8 cellular contexts compared by ENCODE assay signal in genomic region chr16:85114909-85115567, GRCh38. TPM values are rescaled to one million over a fixed set of nuclear protein-coding genes. Genes with fewer than 3 reads are reported as not detected.
DNase-seq lines count a peak whose midpoint lies in the region; ATAC-seq and TF ChIP-seq lines count a peak whose summit lies in the region.

No MANE protein-coding gene starts in this region.

- H2BK5ac ChIP-seq in mesenchymal stem cell (ENCODE audit: low read depth, low read length, poor library complexity, severe bottlenecking): no peak overlapping the region

- no peak overlapping the region for H2AK5ac ChIP-seq in mesenchymal stem cell (ENCODE audit: low read length, severe bottlenecking)

- no peak for ATAC-seq in GM18870 (IDR thresholded peaks at IDR 0.05; ENCODE audit: unreplicated experiment)

- no peaks in the 10 kb centered on the region for H3K36me3 ChIP-seq in mesenchymal stem cell (ENCODE audit: control insufficient read depth in 1 of 2, insufficient read depth in 2 of 2, low read depth in 1 of 2, low read length in 2 of 2)

- no peak overlapping the region for H2BK12ac ChIP-seq in mesenchymal stem cell (ENCODE audit: low read length in 2 of 2)

- H3K79me1 ChIP-seq in mesenchymal stem cell (replicated peaks; ENCODE audit: low read length, poor library complexity, severe bottlenecking): no peaks in the 10 kb centered on the region

- H3K9me3 ChIP-seq in mesenchymal stem cell (ENCODE audit: control insufficient read depth, low read length): no peaks in the 10 kb centered on the region

- no peak overlapping the region for H4K8ac ChIP-seq in mesenchymal stem cell (ENCODE audit: low read length)

- no peak overlapping the region for H2BK15ac ChIP-seq in mesenchymal stem cell (ENCODE audit: low read depth, poor library complexity, severe bottlenecking)

- peak; percentile 96 for TF ChIP-seq CTCF in GM12874 (IDR thresholded peaks at IDR 0.05; ENCODE audit: insufficient read depth, low read depth, low read length)

- H3K23ac ChIP-seq in mesenchymal stem cell (ENCODE audit: low read length in 2 of 2): no peak overlapping the region

- H3K27me3 ChIP-seq in mesenchymal stem cell (ENCODE audit: control insufficient read depth in 1 of 2, insufficient read depth in 1 of 2, low read length in 2 of 2): peaks cover 0 to 16% of the 10 kb centered on the region in 2 experiments

- no peak overlapping the region for H2AFZ ChIP-seq in mesenchymal stem cell (ENCODE audit: low read depth, low read length)

- H3K4me3 ChIP-seq in mesenchymal stem cell (ENCODE audit: insufficient read depth in 1 of 2, low read depth in 1 of 2, low read length in 2 of 2): peak overlapping the region in 1 of 2 experiments; percentile 58

- H3K18ac ChIP-seq in mesenchymal stem cell (ENCODE audit: low read depth in 1 of 2, low read length in 2 of 2): no peak overlapping the region

- no peak overlapping the region for H4K91ac ChIP-seq in mesenchymal stem cell (ENCODE audit: low read length)

- H3K27ac ChIP-seq in mesenchymal stem cell (ENCODE audit: low read length, poor library complexity, severe bottlenecking): no peak overlapping the region

- H3K9ac ChIP-seq in mesenchymal stem cell (ENCODE audit: low read length): peak overlapping the region; percentile 85

- H3K4ac ChIP-seq in mesenchymal stem cell (ENCODE audit: low read depth in 1 of 2, low read length in 2 of 2): no peak overlapping the region

- WGBS in mesenchymal stem cell: 14% methylated on average over 13 of the region's 20 CpGs

- no peak overlapping the region for H3K4me2 ChIP-seq in mesenchymal stem cell (ENCODE audit: low read length, poor library complexity, severe bottlenecking)

- peaks cover 9% of the 10 kb centered on the region for H3K4me1 ChIP-seq in mesenchymal stem cell (ENCODE audit: control insufficient read depth, insufficient read depth, low read depth, low read length)

- no peak overlapping the region for H3K14ac ChIP-seq in mesenchymal stem cell (ENCODE audit: low read length in 2 of 2)

- peak; percentile 90 for DNase-seq in HK-2 (ENCODE audit: unreplicated experiment)
- peak; percentile 68 to 87 for DNase-seq in NOMO-1 (lab: John Stamatoyannopoulos, UW; ENCODE audit: unreplicated experiment in 2 of 2)
- peak; percentile 97 for DNase-seq in activated CD8-positive, alpha-beta memory T cell treated with anti-CD3 and anti-CD28 coated beads for 24 hours
- peak; percentile 70 for DNase-seq in effector CD8-positive, alpha-beta T cell (lab: John Stamatoyannopoulos, UW)
- peak; percentile 85 for DNase-seq in mesenchymal stem cell
- DNase-seq in stimulated activated CD8-positive, alpha-beta memory T cell treated with anti-CD3 and anti-CD28 coated beads, Interleukin-15, amount 100 ng/mL, for 1 hour (ENCODE audit: low read depth): peak; percentile 66

- no peak overlapping the region for H2BK120ac ChIP-seq in mesenchymal stem cell (ENCODE audit: low read depth, low read length)

RNA-seq across cellular contexts. Expression of gene CIBAR2, which starts 2.8 kb away (rescaled TPM):
- polyA plus RNA-seq in mesenchymal stem cell (2013, experiment 1 of 2): 0.03 TPM
- polyA plus RNA-seq in mesenchymal stem cell (2013, experiment 2 of 2): 0.07 TPM
